ENCODE assay signal across 8 cellular contexts in the genomic region with DNA sequence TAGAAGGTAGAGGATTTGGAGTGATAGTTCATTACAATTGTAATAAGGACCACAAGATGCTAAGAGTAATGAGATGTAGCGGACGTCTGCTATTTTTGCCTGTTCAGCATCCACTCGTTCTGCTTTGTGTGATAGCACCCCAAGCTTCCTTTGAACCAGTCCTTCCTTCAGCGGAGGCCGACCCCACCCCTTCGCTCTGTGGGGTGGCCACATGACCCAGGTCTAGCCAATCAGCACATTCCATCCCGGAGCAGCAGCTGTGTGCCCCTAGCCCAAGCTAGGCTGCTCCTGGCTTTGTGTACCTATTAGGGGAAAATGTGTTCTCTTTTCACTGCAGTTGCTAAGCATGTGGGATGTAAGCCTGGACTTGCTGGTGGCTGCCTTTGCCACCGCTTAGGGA. TPM values are rescaled to one million over a fixed set of nuclear protein-coding genes. Genes with fewer than 3 reads are reported as not detected.
A peak's percentile ranks its signal among the peaks of the same experiment; 100 is the strongest.
DNase-seq lines count a peak whose midpoint lies in the region; ATAC-seq, FAIRE-seq and TF ChIP-seq lines count a peak whose summit lies in the region.
"Not testable (repeated sequence)": the region's sequence is repeated elsewhere in the genome, so short reads cannot be mapped to it uniquely, and the experiment has no call there.

No MANE protein-coding gene starts in this region.

- H3K27me3 ChIP-seq in GM23338 (ENCODE audit: insufficient read depth); pancreas: not testable (repeated sequence)

- H3K4me3 ChIP-seq in A549, GM23338, pancreas: not testable (repeated sequence)

- 27% methylated on average over 2 of the region's 8 CpGs for WGBS in A549 (ENCODE audit: missing lambda C conversion rate)
- 34 to 45% methylated on average over 3 to 5 of the region's 8 CpGs for WGBS in pancreas, 2 donors

- not testable (repeated sequence) for TF ChIP-seq EP300 in A549 (IDR thresholded peaks at IDR 0.05)

- not testable (repeated sequence) for H3K36me3 Mint-ChIP-seq in GM23338 (ENCODE audit: low read depth); T-cell; activated T-cell treated with anti-CD3 and anti-CD28 coated beads, Interleukin-2, amount 50 U/mL, for 72 hours (ENCODE audit: insufficient read depth in 2 of 2); activated naive CD8-positive, alpha-beta T cell treated with anti-CD3 and anti-CD28 coated beads, Interleukin-2, amount 50 U/mL, for 24 hours (ENCODE audit: low read depth); glutamatergic neuron (ENCODE audit: unreplicated experiment); memory B cell

- H3K4me2 ChIP-seq in A549, GM23338: not testable (repeated sequence)

- not testable (repeated sequence) for H3F3A ChIP-seq in GM23338 (replicated peaks; ENCODE audit: low read depth)

- not testable (repeated sequence) for TF ChIP-seq RAD21 in A549 (conservative IDR thresholded peaks at IDR 0.05 in 1 of 2, IDR thresholded peaks at IDR 0.05 in 1 of 2)

- not testable (repeated sequence) for TF ChIP-seq CTCF in A549 (IDR thresholded peaks at IDR 0.05); GM23338 (conservative IDR thresholded peaks at IDR 0.05; ENCODE audit: low read depth in 2 of 2); glutamatergic neuron (IDR thresholded peaks at IDR 0.05; ENCODE audit: partially characterized antibody, unreplicated experiment); pancreas (IDR thresholded peaks at IDR 0.05)

- CTCF ChIA-PET in A549 (lab: Yijun Ruan, JAX); T-cell (lab: Charles Lee): not testable (repeated sequence)

- intact Hi-C loops in pancreas (cut with DNase I), result not testable (repeated sequence)

- H3K27ac Mint-ChIP-seq in GM23338; T-cell; activated T-cell treated with anti-CD3 and anti-CD28 coated beads, Interleukin-2, amount 50 U/mL, for 72 hours; activated naive CD8-positive, alpha-beta T cell treated with anti-CD3 and anti-CD28 coated beads, Interleukin-2, amount 50 U/mL, for 24 hours; glutamatergic neuron (ENCODE audit: unreplicated experiment); memory B cell: not testable (repeated sequence)

- not testable (repeated sequence) for H3K9me2 ChIP-seq in GM23338 (ENCODE audit: insufficient read depth)

- not testable (repeated sequence) for H3K9me3 Mint-ChIP-seq in GM23338; T-cell; activated T-cell treated with anti-CD3 and anti-CD28 coated beads, Interleukin-2, amount 50 U/mL, for 72 hours; activated naive CD8-positive, alpha-beta T cell treated with anti-CD3 and anti-CD28 coated beads, Interleukin-2, amount 50 U/mL, for 24 hours; glutamatergic neuron (ENCODE audit: unreplicated experiment); memory B cell

- not testable (repeated sequence) for H3K27me3 Mint-ChIP-seq in GM23338 (ENCODE audit: insufficient read depth, low read depth, poor library complexity); T-cell; activated T-cell treated with anti-CD3 and anti-CD28 coated beads, Interleukin-2, amount 50 U/mL, for 72 hours (ENCODE audit: low read depth); activated naive CD8-positive, alpha-beta T cell treated with anti-CD3 and anti-CD28 coated beads, Interleukin-2, amount 50 U/mL, for 24 hours; glutamatergic neuron (ENCODE audit: unreplicated experiment); memory B cell

- H3K4me1 ChIP-seq in A549; GM23338 (ENCODE audit: insufficient read depth); pancreas: not testable (repeated sequence)

- not testable (repeated sequence) for DNase-seq in A549 (ENCODE audit: low read depth in 1 of 2, low spot score in 1 of 2); GM23338 (ENCODE audit: low spot score); activated naive CD8-positive, alpha-beta T cell treated with anti-CD3 and anti-CD28 coated beads, Interleukin-2, amount 50 U/mL, for 24 hours; memory B cell (ENCODE audit: low spot score in 2 of 2); pancreas
- DNase-seq in T-cell (peak in 7 of 34 experiments; percentile 0 to 19 (median 3)), glutamatergic neuron (peak; percentile 57)
- peak; percentile 6 to 9 for DNase-seq in activated T-cell treated with anti-CD3 and anti-CD28 coated beads, Interleukin-2, amount 50 U/mL, for 72 hours

- not testable (repeated sequence) for H4K20me1 ChIP-seq in GM23338 (replicated peaks; ENCODE audit: insufficient read depth)

- H3K79me2 ChIP-seq in GM23338 (replicated peaks; ENCODE audit: insufficient read depth), result not testable (repeated sequence)

- POLR2A ChIA-PET in A549 (lab: Yijun Ruan, JAX); T-cell (lab: Charles Lee): not testable (repeated sequence)

- H3K36me3 ChIP-seq in GM23338 (ENCODE audit: insufficient read depth); pancreas: not testable (repeated sequence)

- peak; percentile 60 to 76; a peak in 4 of 6 replicates for ATAC-seq in A549
- peak; percentile 100 for ATAC-seq in GM23338
- peak; percentile 43 to 98 (median 57) for ATAC-seq in T-cell (replicated peaks in 1 of 4)
- peak; percentile 58 to 79 for ATAC-seq in activated T-cell treated with anti-CD3 and anti-CD28 coated beads, Interleukin-2, amount 50 U/mL, for 72 hours (replicated peaks in 1 of 2)
- peak; percentile 36 for ATAC-seq in activated naive CD8-positive, alpha-beta T cell treated with anti-CD3 and anti-CD28 coated beads, Interleukin-2, amount 50 U/mL, for 24 hours
- ATAC-seq in memory B cell (ENCODE audit: low read depth), result peak; percentile 55
- peak in 3 of 4 donors; percentile 39 to 73 (median 69) for ATAC-seq in pancreas

- H3K9me3 ChIP-seq in A549, pancreas: not testable (repeated sequence)

- not testable (repeated sequence) for H2AFZ ChIP-seq in GM23338

- not testable (repeated sequence) for H3K4me1 Mint-ChIP-seq in GM23338; T-cell; activated T-cell treated with anti-CD3 and anti-CD28 coated beads, Interleukin-2, amount 50 U/mL, for 72 hours (ENCODE audit: low read depth); activated naive CD8-positive, alpha-beta T cell treated with anti-CD3 and anti-CD28 coated beads, Interleukin-2, amount 50 U/mL, for 24 hours; glutamatergic neuron (ENCODE audit: low read depth, unreplicated experiment); memory B cell

- not testable (repeated sequence) for FAIRE-seq in A549 (lab: Jason Lieb, UNC); pancreas (lab: Jason Lieb, UNC)

- TF ChIP-seq POLR2A in A549 (IDR thresholded peaks at IDR 0.05; ENCODE audit: low read length), result not testable (repeated sequence)

- not testable (repeated sequence) for H3K4me3 Mint-ChIP-seq in GM23338; T-cell; activated T-cell treated with anti-CD3 and anti-CD28 coated beads, Interleukin-2, amount 50 U/mL, for 72 hours; activated naive CD8-positive, alpha-beta T cell treated with anti-CD3 and anti-CD28 coated beads, Interleukin-2, amount 50 U/mL, for 24 hours; glutamatergic neuron (ENCODE audit: unreplicated experiment); memory B cell

- not testable (repeated sequence) for H3K27ac ChIP-seq in A549; GM23338 (ENCODE audit: low read depth); pancreas

RNA-seq across cellular contexts. Expression of a gene that starts 37.5 kb away (rescaled TPM):
- polyA plus RNA-seq in A549 (2011; rRNA removed) (0.84 and 1.6 TPM in 2 replicates), A549 (2017; fragmentation: RNase III; extraction: RNeasy Plus Mini Kit Qiagen cat#74134 plus additional on column Dnase treatment) (1.1 TPM in 3 replicates), GM23338 (2016; fragmentation: Nextera tagmentation; extraction: Ambion mirVana) (1.9 and 2.3 TPM in 2 replicates), pancreas (1 to 10 TPM; 2.9 to 3.6 TPM)
- polyA plus RNA-seq in A549 (2012; cell fraction: cytosol; rRNA removed), result 1.3 and 1.5 TPM in 2 replicates
- polyA plus RNA-seq in A549 (2012; cell fraction: nucleus; rRNA removed), result 15.5 and 19.3 TPM in 2 replicates
- 0.58 and 0.73 TPM in 2 replicates for polyA minus RNA-seq in A549 (2011; rRNA and poly(A)+ RNA removed)
- 1.2 and 5.5 TPM in 2 replicates for total RNA-seq in GM23338 (2014; rRNA removed; shearing (Covaris generic))
- total RNA-seq in T-cell (1 to 10 TPM; 1.7 to 2.7 (median 2.4) TPM), glutamatergic neuron (ENCODE audit: unreplicated experiment) (1.0 TPM), pancreas (1 to 10 TPM in 1 of 6 donors, under 1 TPM in 5; 0.14 to 1.2 (median 0.25) TPM)
- total RNA-seq in activated T-cell treated with anti-CD3 and anti-CD28 coated beads, Interleukin-2, amount 50 U/mL, for 72 hours, result 1 to 10 TPM in 1 of 2 donors, under 1 TPM in 1; 0.97 to 1.7 TPM

Comparison
In these comparisons a context has a peak if more than half of its experiments do, and no peak if none do; other contexts are left out.
1. ATAC-seq: peak in every context shown above with its lines; median percentile 100 in GM23338; 69 in pancreas; 68 in activated T-cell treated with anti-CD3 and anti-CD28 coated beads, Interleukin-2, amount 50 U/mL, for 72 hours; 68 in A549; 57 in T-cell; 55 in memory B cell; 36 in activated naive CD8-positive, alpha-beta T cell treated with anti-CD3 and anti-CD28 coated beads, Interleukin-2, amount 50 U/mL, for 24 hours.